Comparison of ENCODE assay signal across 6 cellular contexts in the genomic region with DNA sequence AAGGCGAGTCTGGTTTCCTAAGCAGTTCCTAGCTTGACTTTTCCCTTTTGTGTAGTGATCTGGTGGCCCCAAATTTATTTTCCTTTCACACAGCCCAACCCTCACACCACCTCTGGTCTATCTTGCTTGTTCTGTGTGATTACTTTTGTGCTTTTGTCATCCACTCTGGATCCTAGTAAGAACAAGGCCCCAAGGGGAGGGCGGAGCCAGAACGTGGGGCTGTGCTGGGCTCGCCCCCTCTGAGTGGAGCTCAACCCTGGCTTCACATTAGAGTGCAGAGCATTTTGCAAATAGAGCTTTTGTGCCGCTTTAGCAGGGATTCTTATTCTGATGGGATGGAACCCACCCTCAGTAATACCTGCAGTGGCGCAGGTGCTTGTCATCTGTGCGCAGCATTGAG. TPM values are rescaled to one million over a fixed set of nuclear protein-coding genes. Genes with fewer than 3 reads are reported as not detected.
"Had no signal": no experiment of that assay in that cellular context is flagged by ENCODE, and none has a peak within 500 bp of the region (broad histone marks: within the 10 kb centered on the region; RNA-seq: fewer than 3 reads in every experiment).

No MANE protein-coding gene starts in this region.

RNA-seq across cellular contexts. Expression of gene ZNF534, which starts 56.1 kb away (rescaled TPM):
- total RNA-seq: kidney epithelial cell; mesenteric fat pad; mucosa of descending colon; natural killer cell treated with Interleukin-12 subunit alpha and Interleukin-12 subunit beta and Interleukin-15 and Interleukin-18, amount 100 ng/mL, for 72 hours; pancreas; spleen had no signal
- polyA plus RNA-seq: pancreas had no signal
